In genomic region chr11:110564676-110565343, GRCh38 we compare ENCODE assay signal across 25 cellular contexts.
DNase-seq lines count a peak whose midpoint lies in the region; ATAC-seq and TF ChIP-seq lines count a peak whose summit lies in the region.
"Had no signal": no experiment of that assay in that cellular context is flagged by ENCODE, and none has a peak within 500 bp of the region (broad histone marks: within the 10 kb centered on the region; RNA-seq: fewer than 3 reads in every experiment).

No MANE protein-coding gene starts in this region.

- no peak overlapping the region for H3K14ac ChIP-seq in H9 (ENCODE audit: insufficient read depth, low read length)

- no peak overlapping the region for H4K8ac ChIP-seq in H9 (replicated peaks; ENCODE audit: insufficient read length, low read depth, low read length)

- H2BK15ac ChIP-seq in H9 (ENCODE audit: low read depth, low read length): no peak overlapping the region

- H3K4me2 ChIP-seq in H9 (ENCODE audit: insufficient read depth, insufficient read length, low read length): peak overlapping the region; percentile 26

- no peaks in the 10 kb centered on the region for H3K79me2 ChIP-seq in H9 (ENCODE audit: insufficient read depth, low read length)

- no peak overlapping the region for H3K56ac ChIP-seq in H9 (ENCODE audit: insufficient read length, low read depth, low read length)

- H2BK120ac ChIP-seq in H9 (ENCODE audit: low read depth, low read length, poor library complexity, severe bottlenecking): no peak overlapping the region

- H4K5ac ChIP-seq in H9 (ENCODE audit: insufficient read length, low read depth, low read length): no peak overlapping the region

- no peak overlapping the region for H3K4ac ChIP-seq in H9 (ENCODE audit: low read depth, low read length)

- no peaks in the 10 kb centered on the region for H3K27me3 ChIP-seq in H9 (ENCODE audit: insufficient read depth, low read length)
- H3K27me3 ChIP-seq in NT2/D1 (ENCODE audit: insufficient read depth, insufficient read length): no peaks in the 10 kb centered on the region
- H3K27me3 ChIP-seq in iPS-18a (ENCODE audit: control insufficient read depth, insufficient read depth, low read length): no peaks in the 10 kb centered on the region
- H3K27me3 ChIP-seq: BLaER1 treated with 17β-estradiol and CSF1 and Interleukin-3, amounts not matched to agents 10 nM and 100 nM; cardiac muscle cell; gastroesophageal sphincter; sigmoid colon; transverse colon had no signal

- H3K4me1 Mint-ChIP-seq in H9: peaks cover 18 to 23% of the 10 kb centered on the region in 2 experiments
- H3K4me1 Mint-ChIP-seq in progenitor cell of endocrine pancreas (ENCODE audit: low read depth): peaks cover 4% of the 10 kb centered on the region
- H3K4me1 Mint-ChIP-seq in effector memory CD8-positive, alpha-beta T cell (ENCODE audit: low read depth in 2 of 2): peaks cover 7 to 8% of the 10 kb centered on the region in 2 donors
- H3K4me1 Mint-ChIP-seq: activated naive CD8-positive, alpha-beta T cell treated with anti-CD3 and anti-CD28 coated beads, Interleukin-2, amount 50 U/mL, for 24 hours had no signal

- no peak overlapping the region for H3T11ph ChIP-seq in H9 (ENCODE audit: low read length)

- no peaks in the 10 kb centered on the region; a peak in 1 of 5 replicates for H3K9me3 Mint-ChIP-seq in H9
- H3K9me3 Mint-ChIP-seq in progenitor cell of endocrine pancreas (ENCODE audit: low read depth): no peaks in the 10 kb centered on the region
- no peaks in the 10 kb centered on the region for H3K9me3 Mint-ChIP-seq in effector memory CD8-positive, alpha-beta T cell
- H3K9me3 Mint-ChIP-seq: activated naive CD8-positive, alpha-beta T cell treated with anti-CD3 and anti-CD28 coated beads, Interleukin-2, amount 50 U/mL, for 24 hours had no signal

- no peak overlapping the region for H2BK5ac ChIP-seq in H9 (ENCODE audit: insufficient read length, low read length)

- H2AFZ ChIP-seq in H9 (ENCODE audit: low read length): no peak overlapping the region

- H3K4me3 ChIP-seq in NT2/D1 (ENCODE audit: insufficient read length, low read depth) (no peak overlapping the region), iPS-18a (ENCODE audit: low read length) (peak overlapping the region; percentile 12)
- H3K4me3 ChIP-seq: BLaER1 treated with 17β-estradiol and CSF1 and Interleukin-3, amounts not matched to agents 10 nM and 100 nM; cardiac muscle cell; gastroesophageal sphincter; psoas muscle; sigmoid colon; SK-N-MC; transverse colon had no signal

- H3K4me3 Mint-ChIP-seq in H9 (peak overlapping the region; percentile 0 to 2; a peak in 3 of 5 replicates), progenitor cell of endocrine pancreas (ENCODE audit: low read depth) (no peak overlapping the region)
- H3K4me3 Mint-ChIP-seq in effector memory CD8-positive, alpha-beta T cell: no peak overlapping the region
- H3K4me3 Mint-ChIP-seq: activated naive CD8-positive, alpha-beta T cell treated with anti-CD3 and anti-CD28 coated beads, Interleukin-2, amount 50 U/mL, for 24 hours; activated T-cell treated with anti-CD3 and anti-CD28 coated beads, Interleukin-2, amount 50 U/mL, for 72 hours had no signal

- H3K23me2 ChIP-seq in H9 (ENCODE audit: insufficient read length, low read depth, low read length, poor library complexity, severe bottlenecking): no peaks in the 10 kb centered on the region

- no peak overlapping the region for H3K18ac ChIP-seq in H9 (ENCODE audit: insufficient read length, low read depth, low read length)

- no peaks in the 10 kb centered on the region for H3K9me3 ChIP-seq in H9 (ENCODE audit: control insufficient read depth, low read depth, low read length)
- no peaks in the 10 kb centered on the region for H3K9me3 ChIP-seq in NT2/D1 (ENCODE audit: insufficient read depth, low read length)
- H3K9me3 ChIP-seq in iPS-18a (ENCODE audit: control insufficient read depth, low read depth, low read length): no peaks in the 10 kb centered on the region
- H3K9me3 ChIP-seq: BLaER1 treated with 17β-estradiol and CSF1 and Interleukin-3, amounts not matched to agents 10 nM and 100 nM; gastroesophageal sphincter; psoas muscle; sigmoid colon; transverse colon had no signal

- H3K9ac ChIP-seq in H9 (ENCODE audit: extremely low read depth, insufficient read length, low read length) (no peak overlapping the region), NT2/D1 (ENCODE audit: insufficient read length, low read depth) (no peak overlapping the region), iPS-18a (ENCODE audit: low read length) (no peak overlapping the region)
- H3K9ac ChIP-seq: BLaER1 treated with 17β-estradiol and CSF1 and Interleukin-3, amounts not matched to agents 10 nM and 100 nM had no signal

- TF ChIP-seq CTCF in H9 (conservative IDR thresholded peaks at IDR 0.05) (no peak), progenitor cell of endocrine pancreas (IDR thresholded peaks at IDR 0.05; ENCODE audit: unreplicated experiment) (no peak)

- H3K36me3 ChIP-seq in NT2/D1 (ENCODE audit: insufficient read depth, insufficient read length, low read length) (no peaks in the 10 kb centered on the region), iPS-18a (ENCODE audit: control insufficient read depth, low read depth, low read length) (no peaks in the 10 kb centered on the region)
- H3K36me3 ChIP-seq: BLaER1 treated with 17β-estradiol and CSF1 and Interleukin-3, amounts not matched to agents 10 nM and 100 nM; cardiac muscle cell; gastroesophageal sphincter; sigmoid colon; transverse colon had no signal

- H4K20me1 ChIP-seq in H9 (ENCODE audit: control insufficient read depth, insufficient read depth, insufficient read length): no peaks in the 10 kb centered on the region
- H4K20me1 ChIP-seq: BLaER1 treated with 17β-estradiol and CSF1 and Interleukin-3, amounts not matched to agents 10 nM and 100 nM had no signal

- DNase-seq in H9 (peak; percentile 64), NT2/D1 (ENCODE audit: low read depth, low spot score) (peak; percentile 80), progenitor cell of endocrine pancreas (ENCODE audit: low spot score, unreplicated experiment) (no peak), SHP77 treated with DMSO at 0.1 percent for 48 hours (lab: John Stamatoyannopoulos, UW) (no peak), NCI-H748 (lab: John Stamatoyannopoulos, UW; ENCODE audit: unreplicated experiment) (no peak)
- no peak for DNase-seq in effector memory CD8-positive, alpha-beta T cell
- DNase-seq: activated CD4-positive, alpha-beta T cell treated with anti-CD3 and anti-CD28 coated beads, Interleukin-2, amount 50 U/mL, for 48 hours; activated naive CD4-positive, alpha-beta T cell; activated naive CD8-positive, alpha-beta T cell treated with anti-CD3 and anti-CD28 coated beads, Interleukin-2, amount 50 U/mL, for 24 hours; activated T-cell treated with anti-CD3 and anti-CD28 coated beads, Interleukin-2, amount 50 U/mL, for 72 hours; COR-L47; GDM1; hippocampal formation; NCI-H774; nucleus accumbens; psoas muscle; sigmoid colon; stimulated activated CD4-positive, alpha-beta T cell treated with anti-CD3 and anti-CD28 coated beads, Interleukin-4, amount 100 ng/mL, for 4 hours; transverse colon had no signal

- H3K36me3 Mint-ChIP-seq in H9 (ENCODE audit: insufficient read depth in 1 of 3, low read depth in 3 of 3) (no peaks in the 10 kb centered on the region), progenitor cell of endocrine pancreas (ENCODE audit: insufficient read depth) (no peaks in the 10 kb centered on the region)
- peaks cover 2% of the 10 kb centered on the region for H3K36me3 Mint-ChIP-seq in effector memory CD8-positive, alpha-beta T cell (ENCODE audit: insufficient read depth)

- H3K27ac ChIP-seq in H9 (ENCODE audit: insufficient read length, low read depth, low read length): no peak overlapping the region
- no peak overlapping the region for H3K27ac ChIP-seq in iPS-18a (ENCODE audit: low read length)
- H3K27ac ChIP-seq: BLaER1 treated with 17β-estradiol and CSF1 and Interleukin-3, amounts not matched to agents 10 nM and 100 nM; cardiac muscle cell; gastroesophageal sphincter; sigmoid colon; SK-N-MC; transverse colon had no signal

- H3K4me1 ChIP-seq in H9 (ENCODE audit: insufficient read depth, low read length) (no peaks in the 10 kb centered on the region), NT2/D1 (ENCODE audit: insufficient read depth, insufficient read length) (peaks cover 3% of the 10 kb centered on the region), iPS-18a (ENCODE audit: control insufficient read depth, low read depth, low read length) (peaks cover 11% of the 10 kb centered on the region)
- H3K4me1 ChIP-seq: gastroesophageal sphincter, psoas muscle, sigmoid colon, transverse colon had no signal

- H4K91ac ChIP-seq in H9 (ENCODE audit: insufficient read length, low read depth, low read length): no peak overlapping the region

- H3K27ac Mint-ChIP-seq in H9 (peak overlapping the region in 2 of 3 experiments; percentile 73 to 95; a peak in 4 of 7 replicates), progenitor cell of endocrine pancreas (peak overlapping the region; percentile 2)
- no peak overlapping the region for H3K27ac Mint-ChIP-seq in effector memory CD8-positive, alpha-beta T cell
- H3K27ac Mint-ChIP-seq: activated naive CD8-positive, alpha-beta T cell treated with anti-CD3 and anti-CD28 coated beads, Interleukin-2, amount 50 U/mL, for 24 hours; activated T-cell treated with anti-CD3 and anti-CD28 coated beads, Interleukin-2, amount 50 U/mL, for 72 hours had no signal

- peaks cover 45% of the 10 kb centered on the region for H3K27me3 Mint-ChIP-seq in H9 (ENCODE audit: low read depth)
- H3K27me3 Mint-ChIP-seq in progenitor cell of endocrine pancreas: peaks cover 31% of the 10 kb centered on the region
- peaks cover 0 to 11% of the 10 kb centered on the region in 2 donors for H3K27me3 Mint-ChIP-seq in effector memory CD8-positive, alpha-beta T cell

- H2BK20ac ChIP-seq in H9 (ENCODE audit: low read depth, low read length, poor library complexity, severe bottlenecking): no peak overlapping the region

- ATAC-seq in effector memory CD8-positive, alpha-beta T cell (replicated peaks): no peak
- ATAC-seq: activated CD4-positive, CD25-positive, alpha-beta regulatory T cell treated with anti-CD3 and anti-CD28 coated beads, Interleukin-2, amount 50 U/mL, for 24 hours; activated naive CD8-positive, alpha-beta T cell treated with anti-CD3 and anti-CD28 coated beads, Interleukin-2, amount 50 U/mL, for 24 hours; gastroesophageal sphincter had no signal

- H2AK5ac ChIP-seq in H9 (ENCODE audit: insufficient read length, low read length): no peak overlapping the region

- no peaks in the 10 kb centered on the region for H3K79me1 ChIP-seq in H9 (ENCODE audit: insufficient read depth, low read depth, low read length, poor library complexity, severe bottlenecking)

- no peak overlapping the region for H3K23ac ChIP-seq in H9 (ENCODE audit: insufficient read length, low read depth, low read length)

- H2BK12ac ChIP-seq in H9 (ENCODE audit: insufficient read length, low read depth, low read length): no peak overlapping the region

- WGBS in H9 (ENCODE audit: extremely low coverage, insufficient read length, low lambda C conversion rate): no CpG with 5 or more reads among the region's 8 CpGs

Comparison
In these comparisons a context has a peak if more than half of its experiments do, and no peak if none do; other contexts are left out.
1. DNase-seq: peak in H9 (single experiment) and NT2/D1 (single experiment); none in progenitor cell of endocrine pancreas (single experiment), SHP77 treated with DMSO at 0.1 percent for 48 hours (single experiment), NCI-H748 (single experiment) and effector memory CD8-positive, alpha-beta T cell (0 of 3).
2. H3K27ac Mint-ChIP-seq: peak in H9 (2 of 3) and progenitor cell of endocrine pancreas (single experiment); none in effector memory CD8-positive, alpha-beta T cell (0 of 2).
3. H3K4me3 Mint-ChIP-seq: peak in H9 (2 of 2); none in progenitor cell of endocrine pancreas (single experiment) and effector memory CD8-positive, alpha-beta T cell (0 of 2).